14 cellular contexts compared by ENCODE assay signal in the genomic region with DNA sequence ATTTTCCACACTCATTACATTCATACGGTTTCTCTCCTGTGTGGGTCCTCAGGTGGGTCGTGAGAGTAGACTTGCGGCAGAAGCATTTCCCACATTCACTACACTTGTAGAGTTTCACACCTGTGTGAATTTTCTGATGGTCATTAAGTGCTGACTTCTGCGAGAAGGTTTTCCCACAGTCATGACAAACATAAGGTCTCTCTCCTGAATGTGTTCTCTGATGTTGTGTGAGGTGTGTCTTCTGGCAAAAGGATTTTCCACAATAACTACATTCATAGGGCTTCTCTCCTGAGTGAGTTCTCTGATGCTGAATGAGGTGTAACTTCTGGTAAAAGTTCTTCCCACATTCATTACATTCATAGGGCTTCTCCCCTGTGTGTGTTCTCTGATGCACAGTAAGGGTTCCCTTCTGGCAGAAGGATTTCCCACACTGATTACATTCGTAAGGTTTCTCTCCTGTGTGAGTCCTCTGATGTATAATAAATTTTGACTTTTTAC. TPM values are rescaled to one million over a fixed set of nuclear protein-coding genes. Genes with fewer than 3 reads are reported as not detected.
DNase-seq lines count a peak whose midpoint lies in the region; TF ChIP-seq lines count a peak whose summit lies in the region.
"Had no signal": no experiment of that assay in that cellular context is flagged by ENCODE, and none has a peak within 500 bp of the region (broad histone marks: within the 10 kb centered on the region; RNA-seq: fewer than 3 reads in every experiment).

No MANE protein-coding gene starts in this region.

- CTCF ChIA-PET in mammary epithelial cell (lab: Charles Lee; ENCODE audit: low non-redundant PET), result no interaction called here

- H3K9me3 ChIP-seq in mammary epithelial cell (replicated peaks; ENCODE audit: insufficient read depth, low read length) (peaks cover 92% of the 10 kb centered on the region), breast epithelium (peaks cover 84 to 100% of the 10 kb centered on the region in 2 donors), iPS-20b (ENCODE audit: insufficient read depth, low read depth, low read length) (peaks cover 100% of the 10 kb centered on the region)

- H3K9ac ChIP-seq in mammary epithelial cell (ENCODE audit: insufficient read depth, low read length), result no peak overlapping the region
- no peak overlapping the region for H3K9ac ChIP-seq in iPS-20b (ENCODE audit: low read depth, low read length)
- H3K9ac ChIP-seq: parathyroid adenoma had no signal

- H3K4me1 Mint-ChIP-seq in activated naive CD8-positive, alpha-beta T cell treated with anti-CD3 and anti-CD28 coated beads for 36 hours, result no peaks in the 10 kb centered on the region
- H3K4me1 Mint-ChIP-seq: activated T-helper 17 cell treated with anti-CD3 and anti-CD28 coated beads, Interleukin-2, amount 50 U/mL, for 72 hours had no signal

- dilution Hi-C loops in mammary epithelial cell (cut with HindIII; ENCODE audit: low sequenced_read_pairs), result loop anchor here (5.0 kb wide), 1 partner anchor 39 kb away; no protein-coding TSS in a partner anchor

- H3K27me3 ChIP-seq in mammary epithelial cell (ENCODE audit: insufficient read depth, low read length) (no peaks in the 10 kb centered on the region), breast epithelium (no peaks in the 10 kb centered on the region), iPS-20b (ENCODE audit: insufficient read depth, low read length) (no peaks in the 10 kb centered on the region)
- H3K27me3 ChIP-seq: upper lobe of left lung had no signal

- in situ Hi-C loops in mammary epithelial cell (cut with MboI; ENCODE audit: low sequenced_read_pairs in 2 of 2), result no loop called here

- intact Hi-C loops in mammary epithelial cell (cut with micrococcal nuclease), result no loop called here
- intact Hi-C loops in breast epithelium (cut with DNase I; ENCODE audit: low total_unique reads), result no loop called here

- TF ChIP-seq CTCF in mammary epithelial cell (conservative IDR thresholded peaks at IDR 0.05 in 1 of 2, IDR thresholded peaks at IDR 0.05 in 1 of 2; ENCODE audit: extremely low read depth in 1 of 2, insufficient read depth in 1 of 2, low read depth in 1 of 2, low read length in 2 of 2) (no peak), breast epithelium (IDR thresholded peaks at IDR 0.05) (no peak)

- H3K4me3 ChIP-seq in mammary epithelial cell (replicated peaks in 1 of 3; ENCODE audit: insufficient read depth in 1 of 3, low read depth in 2 of 3, low read length in 3 of 3), result no peak overlapping the region
- peak overlapping the region in 1 of 3 donors; percentile 41 for H3K4me3 ChIP-seq in breast epithelium
- peak overlapping the region; percentile 38 for H3K4me3 ChIP-seq in iPS-20b (ENCODE audit: low read length)
- H3K4me3 ChIP-seq: upper lobe of left lung had no signal

- H3K36me3 ChIP-seq in mammary epithelial cell (ENCODE audit: insufficient read depth, low read length), result peaks cover 66% of the 10 kb centered on the region
- peaks cover 72% of the 10 kb centered on the region for H3K36me3 ChIP-seq in breast epithelium
- H3K36me3 ChIP-seq in iPS-20b (ENCODE audit: insufficient read depth, low read depth, low read length), result peaks cover 100% of the 10 kb centered on the region

- H3K4me1 ChIP-seq in mammary epithelial cell (ENCODE audit: insufficient read depth, low read length) (no peaks in the 10 kb centered on the region), breast epithelium (no peaks in the 10 kb centered on the region), iPS-20b (ENCODE audit: insufficient read depth, low read length) (no peaks in the 10 kb centered on the region)
- H3K4me1 ChIP-seq: parathyroid adenoma, upper lobe of left lung had no signal

- no peak for TF ChIP-seq POLR2A in breast epithelium (IDR thresholded peaks at IDR 0.05)

- H3K79me2 ChIP-seq in mammary epithelial cell (ENCODE audit: insufficient read depth, low read length), result peaks cover 11% of the 10 kb centered on the region
- H3K79me2 ChIP-seq: parathyroid adenoma had no signal

- peak overlapping the region; percentile 48 for H3K27ac Mint-ChIP-seq in activated naive CD8-positive, alpha-beta T cell treated with anti-CD3 and anti-CD28 coated beads for 36 hours
- H3K27ac Mint-ChIP-seq: activated T-helper 17 cell treated with anti-CD3 and anti-CD28 coated beads, Interleukin-2, amount 50 U/mL, for 72 hours; effector memory CD8-positive, alpha-beta T cell had no signal

- H3K36me3 Mint-ChIP-seq in activated naive CD8-positive, alpha-beta T cell treated with anti-CD3 and anti-CD28 coated beads for 36 hours, result peaks cover 31% of the 10 kb centered on the region

- H3K4me2 ChIP-seq in mammary epithelial cell (ENCODE audit: insufficient read depth, low read depth, low read length), result no peak overlapping the region

- no peak overlapping the region for H2AFZ ChIP-seq in mammary epithelial cell (ENCODE audit: low read depth, low read length)
- H2AFZ ChIP-seq: parathyroid adenoma had no signal

- H3K9me3 Mint-ChIP-seq in activated naive CD8-positive, alpha-beta T cell treated with anti-CD3 and anti-CD28 coated beads for 36 hours, result peaks cover 46% of the 10 kb centered on the region

- no peaks in the 10 kb centered on the region for H4K20me1 ChIP-seq in mammary epithelial cell (ENCODE audit: insufficient read depth, low read length)

- no peak overlapping the region for H3K4me3 Mint-ChIP-seq in activated naive CD8-positive, alpha-beta T cell treated with anti-CD3 and anti-CD28 coated beads for 36 hours
- H3K4me3 Mint-ChIP-seq: activated T-helper 17 cell treated with anti-CD3 and anti-CD28 coated beads, Interleukin-2, amount 50 U/mL, for 72 hours; effector memory CD8-positive, alpha-beta T cell had no signal

- TSS peak; percentile 8 for BruUV-seq in mammary epithelial cell (replicated peaks; lab: Mats Ljungman, UMichigan)

- no peaks in the 10 kb centered on the region for H3K27me3 Mint-ChIP-seq in activated naive CD8-positive, alpha-beta T cell treated with anti-CD3 and anti-CD28 coated beads for 36 hours
- H3K27me3 Mint-ChIP-seq: activated T-helper 17 cell treated with anti-CD3 and anti-CD28 coated beads, Interleukin-2, amount 50 U/mL, for 72 hours; effector memory CD8-positive, alpha-beta T cell had no signal

- no peak overlapping the region for H3K27ac ChIP-seq in mammary epithelial cell (ENCODE audit: insufficient read depth, low read depth, low read length)
- no peak overlapping the region for H3K27ac ChIP-seq in breast epithelium
- H3K27ac ChIP-seq in iPS-20b (ENCODE audit: low read length), result no peak overlapping the region
- H3K27ac ChIP-seq: parathyroid adenoma, RWPE1, upper lobe of left lung had no signal

- DNase-seq in mammary epithelial cell, result peak; percentile 6
- DNase-seq in breast epithelium (ENCODE audit: low spot score in 2 of 2), result no peak
- DNase-seq in activated naive CD8-positive, alpha-beta T cell treated with anti-CD3 and anti-CD28 coated beads for 36 hours, result no peak
- no peak for DNase-seq in NCI-H2081 treated with DMSO at 0.1 percent for 48 hours (lab: John Stamatoyannopoulos, UW)
- DNase-seq in GF-D8 (lab: John Stamatoyannopoulos, UW), result no peak
- DNase-seq in AG20443 (ENCODE audit: low spot score), result no peak
- no peak for DNase-seq in HCEC 1CT
- DNase-seq: effector memory CD8-positive, alpha-beta T cell; NCI-H1694; upper lobe of left lung had no signal

- WGBS in mammary epithelial cell (ENCODE audit: low coverage, missing lambda C conversion rate), result 100% methylated on average over 4 of the region's 5 CpGs

RNA-seq across cellular contexts. Expression of a gene that starts 15.1 kb away (rescaled TPM):
- total RNA-seq in mammary epithelial cell (10 to 100 TPM; 16.4 to 21.0 TPM), breast epithelium (10 to 100 TPM; 20.6 to 43.0 (median 25.2) TPM)
- 5.0 TPM for polyA plus RNA-seq in mammary epithelial cell
- polyA minus RNA-seq in mammary epithelial cell, result 12.5 TPM
- total RNA-seq in activated naive CD8-positive, alpha-beta T cell treated with anti-CD3 and anti-CD28 coated beads for 36 hours, result 10 to 100 TPM; 17.2 to 18.2 TPM

RNA-seq across cellular contexts. Expression of a gene that starts 54.5 kb away (rescaled TPM):
- 10 to 100 TPM; 19.3 to 24.5 TPM for total RNA-seq in mammary epithelial cell
- 3.8 TPM for polyA plus RNA-seq in mammary epithelial cell
- polyA minus RNA-seq in mammary epithelial cell, result 3.2 TPM
- 10 to 100 TPM; 10.2 to 21.4 (median 21.3) TPM for total RNA-seq in breast epithelium
- 10 to 100 TPM; 17.2 to 19.0 TPM for total RNA-seq in activated naive CD8-positive, alpha-beta T cell treated with anti-CD3 and anti-CD28 coated beads for 36 hours
